In the genomic region with DNA sequence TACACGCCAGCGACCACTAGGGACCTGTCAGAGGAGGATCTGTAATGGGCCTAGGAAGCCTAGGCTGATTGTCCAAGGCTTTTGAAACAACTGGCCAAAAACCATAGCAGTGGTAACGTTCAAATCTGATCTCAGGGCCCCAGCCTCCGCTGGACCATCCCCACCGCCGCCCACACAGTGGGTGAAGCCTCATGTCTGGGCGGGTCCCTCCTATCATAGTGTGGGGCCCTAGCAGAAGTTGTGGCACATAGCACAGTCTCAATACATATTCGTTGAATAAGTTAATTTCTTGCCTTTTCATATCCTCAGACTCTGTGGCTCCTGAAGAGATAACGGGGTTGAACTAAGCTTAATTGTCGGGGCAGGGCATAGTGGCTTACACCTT, we compare ENCODE assay signal across 8 cellular contexts. TPM values are rescaled to one million over a fixed set of nuclear protein-coding genes. Genes with fewer than 3 reads are reported as not detected.
DNase-seq lines count a peak whose midpoint lies in the region; ATAC-seq and TF ChIP-seq lines count a peak whose summit lies in the region.

No MANE protein-coding gene starts in this region.

- H3K4me2 ChIP-seq in H9 (ENCODE audit: insufficient read depth, insufficient read length, low read length): peak overlapping the region; percentile 76

- H3K9me3 ChIP-seq in AG04450 (ENCODE audit: control insufficient read depth, insufficient read depth, low read length): peaks cover 4% of the 10 kb centered on the region; the same call in 1 of the 2 replicates
- H3K9me3 ChIP-seq in H9 (ENCODE audit: control insufficient read depth, low read depth, low read length): no peaks in the 10 kb centered on the region
- H3K9me3 ChIP-seq in right atrium auricular region: no peaks in the 10 kb centered on the region

- peak overlapping the region; percentile 94 to 97 for H3K4me3 Mint-ChIP-seq in H9
- H3K4me3 Mint-ChIP-seq in activated CD4-positive, alpha-beta memory T cell treated with anti-CD3 and anti-CD28 coated beads for 36 hours: peak overlapping the region; percentile 95

- H3K4me1 ChIP-seq in H9 (ENCODE audit: insufficient read depth, low read length): no peaks in the 10 kb centered on the region
- H3K4me1 ChIP-seq in right atrium auricular region: peaks cover 0 to 36% of the 10 kb centered on the region in 2 donors

- no peak overlapping the region for H2BK12ac ChIP-seq in H9 (ENCODE audit: insufficient read length, low read depth, low read length)

- H4K20me1 ChIP-seq in H9 (ENCODE audit: control insufficient read depth, insufficient read depth, insufficient read length): no peaks in the 10 kb centered on the region

- no peak overlapping the region for H3K27ac ChIP-seq in AG04450 (ENCODE audit: low read depth, low read length)
- H3K27ac ChIP-seq in H9 (ENCODE audit: insufficient read length, low read depth, low read length): no peak overlapping the region
- peak overlapping the region in 1 of 2 donors; percentile 81 for H3K27ac ChIP-seq in right atrium auricular region

- H3K27me3 Mint-ChIP-seq in H9 (ENCODE audit: low read depth): peaks cover 41% of the 10 kb centered on the region
- H3K27me3 Mint-ChIP-seq in activated CD4-positive, alpha-beta memory T cell treated with anti-CD3 and anti-CD28 coated beads for 36 hours: peaks cover 18% of the 10 kb centered on the region

- no peak overlapping the region for H3K27ac Mint-ChIP-seq in H9
- H3K27ac Mint-ChIP-seq in activated CD4-positive, alpha-beta memory T cell treated with anti-CD3 and anti-CD28 coated beads for 36 hours: peak overlapping the region; percentile 67

- TF ChIP-seq CTCF in AG04450 (IDR thresholded peaks at IDR 0.05; ENCODE audit: low read depth, low read length) (peak; percentile 69), H9 (conservative IDR thresholded peaks at IDR 0.05) (peak; percentile 72), right atrium auricular region (IDR thresholded peaks at IDR 0.05) (peak in 1 of 2 donors; percentile 46)

- H2BK5ac ChIP-seq in H9 (ENCODE audit: insufficient read length, low read length): no peak overlapping the region

- H3K79me2 ChIP-seq in H9 (ENCODE audit: insufficient read depth, low read length): no peaks in the 10 kb centered on the region

- H4K5ac ChIP-seq in H9 (ENCODE audit: insufficient read length, low read depth, low read length): no peak overlapping the region

- no peak overlapping the region for H3K18ac ChIP-seq in H9 (ENCODE audit: insufficient read length, low read depth, low read length)

- no peak overlapping the region for H3K4ac ChIP-seq in H9 (ENCODE audit: low read depth, low read length)

- H3K23ac ChIP-seq in H9 (ENCODE audit: insufficient read length, low read depth, low read length): no peak overlapping the region

- H3K14ac ChIP-seq in H9 (ENCODE audit: insufficient read depth, low read length): no peak overlapping the region

- H3K36me3 ChIP-seq in right atrium auricular region: peaks cover 10% of the 10 kb centered on the region

- no peak overlapping the region for H2BK15ac ChIP-seq in H9 (ENCODE audit: low read depth, low read length)

- peaks cover 3% of the 10 kb centered on the region for H3K23me2 ChIP-seq in H9 (ENCODE audit: insufficient read length, low read depth, low read length, poor library complexity, severe bottlenecking)

- H3K4me1 Mint-ChIP-seq in H9: peaks cover 12 to 31% of the 10 kb centered on the region in 2 experiments
- H3K4me1 Mint-ChIP-seq in activated CD4-positive, alpha-beta memory T cell treated with anti-CD3 and anti-CD28 coated beads for 36 hours (ENCODE audit: low read depth): peaks cover 13% of the 10 kb centered on the region

- no peak overlapping the region for H4K8ac ChIP-seq in H9 (replicated peaks; ENCODE audit: insufficient read length, low read depth, low read length)

- H3K79me1 ChIP-seq in H9 (ENCODE audit: insufficient read depth, low read depth, low read length, poor library complexity, severe bottlenecking): no peaks in the 10 kb centered on the region

- peaks cover 5 to 6% of the 10 kb centered on the region in 2 experiments; a peak in 4 of 5 replicates for H3K9me3 Mint-ChIP-seq in H9
- H3K9me3 Mint-ChIP-seq in activated CD4-positive, alpha-beta memory T cell treated with anti-CD3 and anti-CD28 coated beads for 36 hours: no peaks in the 10 kb centered on the region

- H3T11ph ChIP-seq in H9 (ENCODE audit: low read length): no peak overlapping the region

- H3K4me3 ChIP-seq in AG04450 (ENCODE audit: low read depth, low read length) (peak overlapping the region; percentile 96), right atrium auricular region (peak overlapping the region; percentile 81 to 97)

- intact Hi-C loops in activated CD4-positive, alpha-beta memory T cell treated with anti-CD3 and anti-CD28 coated beads for 36 hours (cut with micrococcal nuclease): loop anchor here (1.0 to 10.0 kb wide), 4 partner anchors 11 to 386 kb away; partner anchors contain the start of genes RILP and SCARF1

- H2BK20ac ChIP-seq in H9 (ENCODE audit: low read depth, low read length, poor library complexity, severe bottlenecking): no peak overlapping the region

- no CpG with 5 or more reads among the region's 10 CpGs for WGBS in H9 (ENCODE audit: extremely low coverage, insufficient read length, low lambda C conversion rate)

- DNase-seq in AG04450 (ENCODE audit: low read depth, low spot score): peak; percentile 81
- peak; percentile 89 for DNase-seq in H9
- no peak for DNase-seq in activated CD4-positive, alpha-beta memory T cell treated with anti-CD3 and anti-CD28 coated beads for 36 hours
- DNase-seq in right atrium auricular region (ENCODE audit: low spot score): no peak
- peak; percentile 71 for DNase-seq in stimulated activated CD4-positive, alpha-beta T cell treated with anti-CD3 and anti-CD28 coated beads, Interleukin-1b, Interleukin-23, amount 100 ng/mL, for 48 hours
- DNase-seq in HCEC 1CT: no peak
- DNase-seq in NCI-H128 (lab: John Stamatoyannopoulos, UW; ENCODE audit: unreplicated experiment): no peak

- no peak overlapping the region for H3K56ac ChIP-seq in H9 (ENCODE audit: insufficient read length, low read depth, low read length)

- CTCF ChIA-PET in AG04450 (lab: Charles Lee): interaction anchor here (0.7 to 2.4 kb wide), 4 partner anchors 18 to 214 kb away, joined by 3 to 11 read pairs (median 3); no protein-coding TSS in a partner anchor
- CTCF ChIA-PET in activated CD4-positive, alpha-beta memory T cell treated with anti-CD3 and anti-CD28 coated beads for 36 hours (lab: Charles Lee): interaction anchor here (1.3 kb wide), 1 partner anchor 160 kb away, joined by 3 read pairs; no protein-coding TSS in a partner anchor

- H3K36me3 Mint-ChIP-seq in H9 (ENCODE audit: insufficient read depth in 1 of 3, low read depth in 3 of 3): no peaks in the 10 kb centered on the region; a peak in 2 of 7 replicates
- H3K36me3 Mint-ChIP-seq in activated CD4-positive, alpha-beta memory T cell treated with anti-CD3 and anti-CD28 coated beads for 36 hours: no peaks in the 10 kb centered on the region

- POLR2A ChIA-PET in AG04450 (lab: Yijun Ruan, JAX): no interaction called here
- POLR2A ChIA-PET in activated CD4-positive, alpha-beta memory T cell treated with anti-CD3 and anti-CD28 coated beads for 36 hours (lab: Charles Lee): no interaction called here

- no peak for ATAC-seq in GM21360 (IDR thresholded peaks at IDR 0.05; ENCODE audit: unreplicated experiment)

- no peak overlapping the region for H2AK5ac ChIP-seq in H9 (ENCODE audit: insufficient read length, low read length)

- H4K91ac ChIP-seq in H9 (ENCODE audit: insufficient read length, low read depth, low read length): no peak overlapping the region

- H3K27me3 ChIP-seq in AG04450 (ENCODE audit: control insufficient read depth, insufficient read depth, low read length) (peaks cover 9% of the 10 kb centered on the region), H9 (ENCODE audit: insufficient read depth, low read length) (peaks cover 32% of the 10 kb centered on the region), right atrium auricular region (no peaks in the 10 kb centered on the region)

- H2BK120ac ChIP-seq in H9 (ENCODE audit: low read depth, low read length, poor library complexity, severe bottlenecking): no peak overlapping the region

- H3K9ac ChIP-seq in H9 (ENCODE audit: extremely low read depth, insufficient read length, low read length): no peak overlapping the region

- H2AFZ ChIP-seq in H9 (ENCODE audit: low read length): no peak overlapping the region

RNA-seq across cellular contexts. Expression of gene DPH1, which starts 0.8 kb away (rescaled TPM):
- polyA plus RNA-seq in AG04450 (2011; rRNA removed): 25.3 and 29.9 TPM in 2 replicates
- 27.5 and 45.4 TPM in 2 replicates for polyA minus RNA-seq in AG04450 (2011; rRNA and poly(A)+ RNA removed)
- total RNA-seq in H9 (2021): 27.5 and 31.3 TPM in 2 replicates
- 10 to 100 TPM; 29.4 to 31.1 TPM for total RNA-seq in activated CD4-positive, alpha-beta memory T cell treated with anti-CD3 and anti-CD28 coated beads for 36 hours
- total RNA-seq in right atrium auricular region: 10 to 100 TPM; 17.2 to 21.6 TPM

RNA-seq across cellular contexts. Expression of gene RTN4RL1, which starts 5.6 kb away (rescaled TPM):
- polyA plus RNA-seq in AG04450 (2011; rRNA removed): 0.02 and 0.04 TPM in 2 replicates
- polyA minus RNA-seq in AG04450 (2011; rRNA and poly(A)+ RNA removed): not detected in 2 replicates
- total RNA-seq in H9 (2021): 0.18 and 0.22 TPM in 2 replicates
- total RNA-seq in activated CD4-positive, alpha-beta memory T cell treated with anti-CD3 and anti-CD28 coated beads for 36 hours: under 1 TPM; 0.17 to 0.21 TPM
- 1 to 10 TPM; 1.8 to 5.0 TPM for total RNA-seq in right atrium auricular region

RNA-seq across cellular contexts. Expression of gene OVCA2, which starts 11.1 kb away (rescaled TPM):
- polyA plus RNA-seq in AG04450 (2011; rRNA removed): 38.0 and 45.0 TPM in 2 replicates
- polyA minus RNA-seq in AG04450 (2011; rRNA and poly(A)+ RNA removed): 16.8 and 18.1 TPM in 2 replicates
- total RNA-seq in H9 (2021) (24.2 and 24.6 TPM in 2 replicates), right atrium auricular region (10 to 100 TPM; 29.6 to 31.7 TPM)
- total RNA-seq in activated CD4-positive, alpha-beta memory T cell treated with anti-CD3 and anti-CD28 coated beads for 36 hours: 10 to 100 TPM; 31.7 to 34.8 TPM

RNA-seq across cellular contexts. Expression of gene HIC1, which starts 24.1 kb away (rescaled TPM):
- polyA plus RNA-seq in AG04450 (2011; rRNA removed): 12.7 and 14.4 TPM in 2 replicates
- 13.7 and 15.8 TPM in 2 replicates for polyA minus RNA-seq in AG04450 (2011; rRNA and poly(A)+ RNA removed)
- total RNA-seq in H9 (2021) (1.8 and 2.7 TPM in 2 replicates), right atrium auricular region (10 to 100 TPM; 15.5 to 18.0 TPM)
- total RNA-seq in activated CD4-positive, alpha-beta memory T cell treated with anti-CD3 and anti-CD28 coated beads for 36 hours: 10 to 100 TPM; 13.1 to 13.2 TPM

Comparison
In these comparisons a context has a peak if more than half of its experiments do, and no peak if none do; other contexts are left out.
1. DNase-seq: peak in AG04450 (single experiment), H9 (single experiment) and stimulated activated CD4-positive, alpha-beta T cell treated with anti-CD3 and anti-CD28 coated beads, Interleukin-1b, Interleukin-23, amount 100 ng/mL, for 48 hours (single experiment); none in activated CD4-positive, alpha-beta memory T cell treated with anti-CD3 and anti-CD28 coated beads for 36 hours (single experiment), right atrium auricular region (single experiment), HCEC 1CT (single experiment) and NCI-H128 (single experiment).